Comparison of ENCODE assay signal across 35 cellular contexts in genomic region chr6:69868961-69869360, GRCh38. TPM values are rescaled to one million over a fixed set of nuclear protein-coding genes. Genes with fewer than 3 reads are reported as not detected.
DNase-seq lines count a peak whose midpoint lies in the region; ATAC-seq and TF ChIP-seq lines count a peak whose summit lies in the region.
"Had no signal": no experiment of that assay in that cellular context is flagged by ENCODE, and none has a peak within 500 bp of the region (broad histone marks: within the 10 kb centered on the region; RNA-seq: fewer than 3 reads in every experiment).

No MANE protein-coding gene starts in this region.

- no peaks in the 10 kb centered on the region for H3K36me3 ChIP-seq in prostate gland
- H3K36me3 ChIP-seq: pancreas, tibial artery, vagina had no signal

- TF ChIP-seq CTCF in prostate gland (IDR thresholded peaks at IDR 0.05), result no peak

- H3K4me3 ChIP-seq in prostate gland, result no peak overlapping the region
- H3K4me3 ChIP-seq: A549, lung, mucosa of descending colon, pancreas, smooth muscle cell, tibial artery, vagina had no signal

- no peaks in the 10 kb centered on the region for H3K4me1 ChIP-seq in prostate gland (replicated peaks)
- H3K4me1 ChIP-seq: pancreas had no signal

- H3K9me3 ChIP-seq in prostate gland, result no peaks in the 10 kb centered on the region
- H3K9me3 ChIP-seq: A549, mucosa of descending colon, pancreas, tibial artery, vagina had no signal

- WGBS in prostate gland, result 95% methylated on average over 1 of the region's 1 CpG

- no peaks in the 10 kb centered on the region for H3K27me3 ChIP-seq in prostate gland (replicated peaks; ENCODE audit: insufficient read depth)
- H3K27me3 ChIP-seq: pancreas, tibial artery, vagina had no signal

- H3K27me3 Mint-ChIP-seq in activated CD4-positive, alpha-beta T cell treated with anti-CD3 and anti-CD28 coated beads for 36 hours, result peaks cover 43% of the 10 kb centered on the region
- peaks cover 12% of the 10 kb centered on the region for H3K27me3 Mint-ChIP-seq in activated T-helper 17 cell treated with anti-CD3 and anti-CD28 coated beads, Interleukin-2, amount 50 U/mL, for 72 hours
- no peaks in the 10 kb centered on the region for H3K27me3 Mint-ChIP-seq in stimulated activated naive B cell treated with anti-CD40 and anti-IgM and Interleukin-4, amounts not matched to agents 10 μg/mL and 1 μg/mL and 100 μg/mL, for 72 hours

- no peak for TF ChIP-seq POLR2A in prostate gland (IDR thresholded peaks at IDR 0.05)

- no peak overlapping the region for H3K27ac ChIP-seq in prostate gland
- H3K27ac ChIP-seq: A549, epithelial cell of prostate, pancreas, vagina had no signal

- ATAC-seq in activated CD4-positive, alpha-beta T cell treated with anti-CD3 and anti-CD28 coated beads for 36 hours, result peak; percentile 21
- peak; percentile 53 for ATAC-seq in activated T-helper 17 cell treated with anti-CD3 and anti-CD28 coated beads, Interleukin-2, amount 50 U/mL, for 72 hours (replicated peaks)
- peak; percentile 20 to 35 for ATAC-seq in stimulated activated naive B cell treated with anti-CD40 and anti-IgM and Interleukin-4, amounts not matched to agents 10 μg/mL and 1 μg/mL and 100 μg/mL, for 72 hours (replicated peaks)
- ATAC-seq: A549; activated CD4-positive, CD25-positive, alpha-beta regulatory T cell treated with anti-CD3 and anti-CD28 coated beads, Interleukin-2, amount 50 U/mL, for 24 hours; left cardiac atrium; mucosa of descending colon; pancreas; PC-3; SK-N-SH treated with all-trans-retinoic acid at 6 μM for 48 hours had no signal

- no peaks in the 10 kb centered on the region for H3K9me3 Mint-ChIP-seq in activated CD4-positive, alpha-beta T cell treated with anti-CD3 and anti-CD28 coated beads for 36 hours (ENCODE audit: low read depth)
- no peaks in the 10 kb centered on the region for H3K9me3 Mint-ChIP-seq in activated T-helper 17 cell treated with anti-CD3 and anti-CD28 coated beads, Interleukin-2, amount 50 U/mL, for 72 hours
- H3K9me3 Mint-ChIP-seq in stimulated activated naive B cell treated with anti-CD40 and anti-IgM and Interleukin-4, amounts not matched to agents 10 μg/mL and 1 μg/mL and 100 μg/mL, for 72 hours, result no peaks in the 10 kb centered on the region
- H3K9me3 Mint-ChIP-seq: activated CD4-positive, alpha-beta memory T cell treated with anti-CD3 and anti-CD28 coated beads for 36 hours; activated naive CD4-positive, alpha-beta T cell treated with anti-CD3 and anti-CD28 coated beads for 36 hours; CD4-positive, alpha-beta memory T cell; nephron progenitor cell had no signal

- peaks cover 23% of the 10 kb centered on the region for H3K4me1 Mint-ChIP-seq in activated CD4-positive, alpha-beta T cell treated with anti-CD3 and anti-CD28 coated beads for 36 hours
- peaks cover 8% of the 10 kb centered on the region for H3K4me1 Mint-ChIP-seq in activated T-helper 17 cell treated with anti-CD3 and anti-CD28 coated beads, Interleukin-2, amount 50 U/mL, for 72 hours
- H3K4me1 Mint-ChIP-seq in stimulated activated naive B cell treated with anti-CD40 and anti-IgM and Interleukin-4, amounts not matched to agents 10 μg/mL and 1 μg/mL and 100 μg/mL, for 72 hours, result peaks cover 38 to 76% of the 10 kb centered on the region in 2 donors

- H3K36me3 Mint-ChIP-seq in activated CD4-positive, alpha-beta T cell treated with anti-CD3 and anti-CD28 coated beads for 36 hours (ENCODE audit: low read depth), result no peaks in the 10 kb centered on the region
- no peaks in the 10 kb centered on the region for H3K36me3 Mint-ChIP-seq in activated T-helper 17 cell treated with anti-CD3 and anti-CD28 coated beads, Interleukin-2, amount 50 U/mL, for 72 hours (ENCODE audit: low read depth)
- H3K36me3 Mint-ChIP-seq in stimulated activated naive B cell treated with anti-CD40 and anti-IgM and Interleukin-4, amounts not matched to agents 10 μg/mL and 1 μg/mL and 100 μg/mL, for 72 hours, result peaks cover 23 to 27% of the 10 kb centered on the region in 2 donors
- H3K36me3 Mint-ChIP-seq: activated CD4-positive, alpha-beta memory T cell treated with anti-CD3 and anti-CD28 coated beads for 36 hours; immature natural killer cell had no signal

- POLR2A ChIA-PET in activated CD4-positive, alpha-beta T cell treated with anti-CD3 and anti-CD28 coated beads for 36 hours (lab: Charles Lee), result no interaction called here

- intact Hi-C loops in activated CD4-positive, alpha-beta T cell treated with anti-CD3 and anti-CD28 coated beads for 36 hours (cut with DNase I, micrococcal nuclease), result loop anchor here in 1 of 2 experiments (5.0 kb wide), 1 partner anchor 72 kb away; the partner anchor contains the start of gene LMBRD1
- intact Hi-C loops in prostate gland (cut with DNase I), result no loop called here

- CTCF ChIA-PET in activated CD4-positive, alpha-beta T cell treated with anti-CD3 and anti-CD28 coated beads for 36 hours (lab: Charles Lee), result interaction anchor here (0.6 kb wide), 1 partner anchor 20 kb away, joined by 4 read pairs; no protein-coding TSS in a partner anchor

- no peak overlapping the region for H3K4me3 Mint-ChIP-seq in activated CD4-positive, alpha-beta T cell treated with anti-CD3 and anti-CD28 coated beads for 36 hours
- peak overlapping the region; percentile 75 for H3K4me3 Mint-ChIP-seq in activated T-helper 17 cell treated with anti-CD3 and anti-CD28 coated beads, Interleukin-2, amount 50 U/mL, for 72 hours
- H3K4me3 Mint-ChIP-seq in stimulated activated naive B cell treated with anti-CD40 and anti-IgM and Interleukin-4, amounts not matched to agents 10 μg/mL and 1 μg/mL and 100 μg/mL, for 72 hours, result peak overlapping the region; percentile 90 to 95
- H3K4me3 Mint-ChIP-seq: activated CD4-positive, alpha-beta memory T cell treated with anti-CD3 and anti-CD28 coated beads for 36 hours had no signal

- H3K27ac Mint-ChIP-seq in activated CD4-positive, alpha-beta T cell treated with anti-CD3 and anti-CD28 coated beads for 36 hours, result no peak overlapping the region
- H3K27ac Mint-ChIP-seq in activated T-helper 17 cell treated with anti-CD3 and anti-CD28 coated beads, Interleukin-2, amount 50 U/mL, for 72 hours, result no peak overlapping the region
- H3K27ac Mint-ChIP-seq in stimulated activated naive B cell treated with anti-CD40 and anti-IgM and Interleukin-4, amounts not matched to agents 10 μg/mL and 1 μg/mL and 100 μg/mL, for 72 hours, result peak overlapping the region; percentile 98
- H3K27ac Mint-ChIP-seq: activated CD4-positive, alpha-beta memory T cell treated with anti-CD3 and anti-CD28 coated beads for 36 hours; activated naive CD4-positive, alpha-beta T cell treated with anti-CD3 and anti-CD28 coated beads for 36 hours; immature natural killer cell; nephron progenitor cell had no signal

- DNase-seq in activated CD4-positive, alpha-beta T cell treated with anti-CD3 and anti-CD28 coated beads for 36 hours, result no peak
- DNase-seq in activated CD4-positive, alpha-beta T cell treated with anti-CD3 and anti-CD28 coated beads for 1 hour, result no peak
- DNase-seq in NCI-H2171 (lab: John Stamatoyannopoulos, UW) (peak; percentile 38), prostate gland (ENCODE audit: low spot score) (no peak), NCI-H774 (lab: John Stamatoyannopoulos, UW) (no peak), activated T-cell treated with anti-CD3 and anti-CD28 coated beads for 4 hours (no peak)
- no peak for DNase-seq in stimulated activated naive B cell treated with anti-CD40 and anti-IgM and Interleukin-4, amounts not matched to agents 10 μg/mL and 1 μg/mL and 100 μg/mL, for 72 hours
- DNase-seq: activated CD4-positive, alpha-beta memory T cell treated with anti-CD3 and anti-CD28 coated beads for 36 hours; AML-193; amniotic stem cell; CD4-positive, alpha-beta memory T cell; effector CD8-positive, alpha-beta T cell; HCEC 1CT; hypothalamus; immature natural killer cell; left cardiac atrium; MM.1S; mucosa of descending colon; NCI-H2081 treated with DMSO at 0.1 percent for 48 hours; NCI-H510A treated with DMSO at 0.1 percent for 48 hours; nephron progenitor cell; pancreas; PC-3; T-helper 2 cell; tibial artery had no signal

RNA-seq across cellular contexts. Expression of gene COL19A1, which starts 2.6 kb away (rescaled TPM):
- not detected for total RNA-seq in activated CD4-positive, alpha-beta T cell treated with anti-CD3 and anti-CD28 coated beads for 36 hours
- 1 to 10 TPM in 1 of 2 donors, under 1 TPM in 1; 0.48 to 1.3 TPM for total RNA-seq in activated T-helper 17 cell treated with anti-CD3 and anti-CD28 coated beads, Interleukin-2, amount 50 U/mL, for 72 hours
- total RNA-seq in prostate gland, result under 1 TPM; 0.14 to 0.45 TPM
- total RNA-seq: bronchial epithelial cell; CD4-positive, alpha-beta memory T cell; PC-3 had no signal
